20 cellular contexts compared by ENCODE assay signal in genomic region chr2:33442528-33443069, GRCh38. TPM values are rescaled to one million over a fixed set of nuclear protein-coding genes. Genes with fewer than 3 reads are reported as not detected.
DNase-seq lines count a peak whose midpoint lies in the region; ATAC-seq and TF ChIP-seq lines count a peak whose summit lies in the region.
"Had no signal": no experiment of that assay in that cellular context is flagged by ENCODE, and none has a peak within 500 bp of the region (broad histone marks: within the 10 kb centered on the region; RNA-seq: fewer than 3 reads in every experiment).

No MANE protein-coding gene starts in this region.

- TF ChIP-seq EP300 in suprapubic skin (IDR thresholded peaks at IDR 0.05) = no peak

- H3K9ac ChIP-seq in adipocyte (ENCODE audit: low read length) = no peak overlapping the region
- H3K9ac ChIP-seq: BLaER1 had no signal

- DNase-seq in adipocyte (ENCODE audit: low read depth) (peak; percentile 60), fibroblast of the aortic adventitia (ENCODE audit: low read depth) (peak; percentile 79), lung microvascular endothelial cell (ENCODE audit: low read depth in 2 of 2) (peak; percentile 89 to 91), suprapubic skin (ENCODE audit: low spot score in 2 of 2) (no peak), prostate gland (ENCODE audit: low spot score) (no peak)
- no peak for DNase-seq in activated CD4-positive, alpha-beta T cell treated with anti-CD3 and anti-CD28 coated beads for 48 hours
- DNase-seq: activated CD4-positive, alpha-beta T cell treated with anti-CD3 and anti-CD28 coated beads, Interleukin-2, amount 10 ng/mL, durations not matched to agents 24 days and 14 days; activated T-cell treated with anti-CD3 and anti-CD28 coated beads for 4 hours; brain microvascular endothelial cell; effector CD8-positive, alpha-beta T cell; foreskin keratinocyte; MM.1S; NCI-H2029 treated with DMSO at 0.1 percent for 48 hours; NCI-H524; retina; T1000 had no signal

- 37% methylated on average over 5 of the region's 5 CpGs for WGBS in suprapubic skin
- 71% methylated on average over 5 of the region's 5 CpGs for WGBS in prostate gland

- H3K27ac ChIP-seq in suprapubic skin (peak overlapping the region; percentile 11), prostate gland (no peak overlapping the region)
- H3K27ac ChIP-seq: BLaER1, brain microvascular endothelial cell, foreskin keratinocyte had no signal

- no peaks in the 10 kb centered on the region for H3K9me3 ChIP-seq in adipocyte (ENCODE audit: control insufficient read depth, low read length)
- no peaks in the 10 kb centered on the region for H3K9me3 ChIP-seq in suprapubic skin
- H3K9me3 ChIP-seq in prostate gland = no peaks in the 10 kb centered on the region
- H3K9me3 ChIP-seq: BLaER1 had no signal

- no peak for ATAC-seq in GM21786 (IDR thresholded peaks at IDR 0.05; ENCODE audit: unreplicated experiment)
- ATAC-seq: foreskin keratinocyte; natural killer cell treated with Interleukin-12 subunit alpha and Interleukin-12 subunit beta and Interleukin-15 and Interleukin-18, amount 100 ng/mL, for 72 hours had no signal

- TF ChIP-seq CTCF in fibroblast of the aortic adventitia (IDR thresholded peaks at IDR 0.05; ENCODE audit: insufficient read depth, low read length) (no peak), suprapubic skin (IDR thresholded peaks at IDR 0.05) (no peak), prostate gland (IDR thresholded peaks at IDR 0.05) (no peak)

- TF ChIP-seq POLR2A in suprapubic skin (IDR thresholded peaks at IDR 0.05) (no peak), prostate gland (IDR thresholded peaks at IDR 0.05) (no peak)

- intact Hi-C loops in prostate gland (cut with DNase I) = no loop called here

- no peak overlapping the region for H3K4me3 ChIP-seq in adipocyte (ENCODE audit: low read length)
- H3K4me3 ChIP-seq in fibroblast of the aortic adventitia (ENCODE audit: low read depth, low read length) = no peak overlapping the region
- H3K4me3 ChIP-seq in suprapubic skin = no peak overlapping the region
- H3K4me3 ChIP-seq in prostate gland = no peak overlapping the region
- H3K4me3 ChIP-seq: BLaER1, lung had no signal

- H3K27me3 ChIP-seq in adipocyte (replicated peaks; ENCODE audit: control insufficient read depth, insufficient read depth, low read length) (no peaks in the 10 kb centered on the region), suprapubic skin (no peaks in the 10 kb centered on the region), prostate gland (replicated peaks; ENCODE audit: insufficient read depth) (no peaks in the 10 kb centered on the region)
- H3K27me3 ChIP-seq: BLaER1, brain microvascular endothelial cell, foreskin keratinocyte had no signal

- no peaks in the 10 kb centered on the region for H3K36me3 ChIP-seq in adipocyte (ENCODE audit: control insufficient read depth, insufficient read depth, low read length, severe bottlenecking)
- H3K36me3 ChIP-seq in suprapubic skin = no peaks in the 10 kb centered on the region
- H3K36me3 ChIP-seq in prostate gland = no peaks in the 10 kb centered on the region
- H3K36me3 ChIP-seq: BLaER1, brain microvascular endothelial cell had no signal

- H3K4me1 ChIP-seq in adipocyte (ENCODE audit: control insufficient read depth, insufficient read depth, low read length) (peaks cover 16% of the 10 kb centered on the region), suprapubic skin (peaks cover 8% of the 10 kb centered on the region), prostate gland (replicated peaks) (no peaks in the 10 kb centered on the region)
- H3K4me1 ChIP-seq: foreskin keratinocyte had no signal

RNA-seq across cellular contexts. Expression of gene RASGRP3, which starts 33.9 kb away (rescaled TPM):
- total RNA-seq in fibroblast of the aortic adventitia (ENCODE audit: low replicate concordance) (5.9 and 7.8 TPM in 2 replicates), lung microvascular endothelial cell (138 and 180 TPM in 2 replicates), suprapubic skin (10 to 100 TPM in 1 of 4 donors, 1 to 10 TPM in 3; 4.1 to 11.1 (median 6.4) TPM), prostate gland (10 to 100 TPM in 1 of 2 donors, under 1 TPM in 1; 0.73 to 21.0 TPM)

Comparison
In these comparisons a context has a peak if more than half of its experiments do, and no peak if none do; other contexts are left out.
1. DNase-seq: peak in adipocyte (single experiment), fibroblast of the aortic adventitia (single experiment) and lung microvascular endothelial cell (2 of 2); none in suprapubic skin (0 of 2), prostate gland (single experiment) and activated CD4-positive, alpha-beta T cell treated with anti-CD3 and anti-CD28 coated beads for 48 hours (single experiment).